1 cellular context compared by ENCODE assay signal in the genomic region with DNA sequence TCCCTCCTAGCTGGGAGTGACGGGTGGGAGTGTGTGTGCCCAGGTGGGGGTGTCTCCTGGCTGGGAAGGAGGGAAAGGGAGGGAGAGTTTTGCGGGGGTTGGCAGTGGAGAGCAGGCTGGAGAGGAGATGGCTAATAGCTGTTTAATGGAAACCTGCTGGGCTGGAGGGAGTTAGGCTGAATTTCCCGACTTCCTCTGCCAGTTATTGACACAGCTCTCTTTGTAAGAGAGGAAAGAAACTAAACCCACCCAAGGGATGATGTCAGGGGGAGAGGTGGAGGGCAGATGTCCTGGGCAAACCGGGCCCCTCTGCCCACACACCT.
TF ChIP-seq lines count a peak whose summit lies in the region.

No MANE protein-coding gene starts in this region.

TF ChIP-seq in WTC11, 78 proteins besides CTCF, POLR2A, EP300 and RAD21 (continued from another document):
- TF ChIP-seq, protein P1, sequence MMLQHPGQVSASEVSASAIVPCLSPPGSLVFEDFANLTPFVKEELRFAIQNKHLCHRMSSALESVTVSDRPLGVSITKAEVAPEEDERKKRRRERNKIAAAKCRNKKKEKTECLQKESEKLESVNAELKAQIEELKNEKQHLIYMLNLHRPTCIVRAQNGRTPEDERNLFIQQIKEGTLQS (CRISPR knock-in tag; conservative IDR thresholded peaks at IDR 0.05) = no peak
- TF ChIP-seq FOXP1 (CRISPR knock-in tag; IDR thresholded peaks at IDR 0.05; ENCODE audit: borderline replicate concordance) (no peak), IRF2 (CRISPR knock-in tag; IDR thresholded peaks at IDR 0.05; ENCODE audit: borderline replicate concordance, low read depth) (no peak), ELF4 (CRISPR knock-in tag; IDR thresholded peaks at IDR 0.05; ENCODE audit: low read depth) (no peak)
- TF ChIP-seq, protein P2, sequence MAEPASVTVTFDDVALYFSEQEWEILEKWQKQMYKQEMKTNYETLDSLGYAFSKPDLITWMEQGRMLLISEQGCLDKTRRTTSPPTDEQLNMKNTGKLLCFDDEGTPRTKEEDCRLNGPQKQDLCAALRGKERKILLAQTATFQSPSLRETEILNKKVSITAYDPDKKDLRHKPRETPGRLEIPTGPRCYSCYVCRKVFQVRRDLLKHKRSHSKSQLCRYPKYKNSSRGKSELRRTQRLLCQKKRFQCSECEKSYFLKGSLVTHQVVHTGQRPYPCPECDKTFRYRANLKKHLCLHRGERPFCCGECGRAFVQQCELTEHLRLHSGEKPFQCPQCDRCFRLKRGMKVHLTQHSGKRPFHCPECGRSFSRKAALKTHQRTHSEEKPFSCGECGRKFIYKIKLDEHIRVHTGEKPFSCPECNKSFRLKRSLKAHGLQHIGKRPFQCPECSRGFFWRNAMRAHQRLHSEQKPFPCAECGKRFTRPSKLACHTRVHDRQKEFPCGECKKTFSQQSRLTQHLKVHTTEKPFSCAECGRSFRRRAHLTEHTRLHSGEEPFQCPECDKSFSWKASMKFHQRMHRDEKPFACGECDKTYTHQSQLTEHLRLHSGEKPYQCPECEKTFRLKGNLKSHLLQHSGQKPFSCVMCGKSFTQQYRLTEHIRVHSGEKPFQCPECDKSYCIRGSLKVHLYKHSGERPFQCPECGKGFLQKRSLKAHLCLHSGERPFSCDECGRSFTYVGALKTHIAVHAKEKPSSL (CRISPR knock-in tag; conservative IDR thresholded peaks at IDR 0.05) = no peak
